1 cellular context compared by ENCODE assay signal in the genomic region with DNA sequence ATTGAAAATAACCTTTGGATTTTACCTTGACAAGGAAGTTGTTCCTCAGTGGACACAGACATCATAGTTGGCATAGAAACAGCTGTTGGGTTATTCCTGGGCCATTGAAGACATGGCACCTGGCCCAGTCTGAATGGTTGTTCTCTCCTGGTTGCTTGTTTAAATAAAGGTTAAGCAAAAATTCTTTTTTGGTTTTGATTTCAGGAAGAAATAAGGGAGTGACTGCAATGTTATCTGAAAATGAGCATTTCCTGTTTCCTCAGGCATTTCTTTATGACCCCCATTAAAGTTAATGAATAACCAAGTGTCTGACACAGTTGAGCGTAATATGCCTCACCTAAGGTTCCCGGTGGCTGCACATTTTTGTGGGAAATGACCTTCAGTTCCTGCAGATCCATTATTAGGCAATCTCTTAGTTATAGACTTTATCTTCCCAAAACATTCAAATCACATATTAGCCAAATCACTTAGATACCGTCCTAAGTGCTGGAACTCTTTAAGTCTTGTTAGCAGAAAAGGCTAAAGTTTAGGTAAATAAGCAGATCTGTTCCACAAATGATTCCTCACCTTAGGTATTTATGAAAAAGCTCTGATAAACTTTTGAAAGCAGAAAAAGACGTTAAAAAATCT.
TF ChIP-seq lines count a peak whose summit lies in the region.

No MANE protein-coding gene starts in this region.

TF ChIP-seq in HepG2, 621 proteins besides CTCF, POLR2A, EP300 and RAD21 (continued from another document and continues in another):
- TF ChIP-seq, protein P1, sequence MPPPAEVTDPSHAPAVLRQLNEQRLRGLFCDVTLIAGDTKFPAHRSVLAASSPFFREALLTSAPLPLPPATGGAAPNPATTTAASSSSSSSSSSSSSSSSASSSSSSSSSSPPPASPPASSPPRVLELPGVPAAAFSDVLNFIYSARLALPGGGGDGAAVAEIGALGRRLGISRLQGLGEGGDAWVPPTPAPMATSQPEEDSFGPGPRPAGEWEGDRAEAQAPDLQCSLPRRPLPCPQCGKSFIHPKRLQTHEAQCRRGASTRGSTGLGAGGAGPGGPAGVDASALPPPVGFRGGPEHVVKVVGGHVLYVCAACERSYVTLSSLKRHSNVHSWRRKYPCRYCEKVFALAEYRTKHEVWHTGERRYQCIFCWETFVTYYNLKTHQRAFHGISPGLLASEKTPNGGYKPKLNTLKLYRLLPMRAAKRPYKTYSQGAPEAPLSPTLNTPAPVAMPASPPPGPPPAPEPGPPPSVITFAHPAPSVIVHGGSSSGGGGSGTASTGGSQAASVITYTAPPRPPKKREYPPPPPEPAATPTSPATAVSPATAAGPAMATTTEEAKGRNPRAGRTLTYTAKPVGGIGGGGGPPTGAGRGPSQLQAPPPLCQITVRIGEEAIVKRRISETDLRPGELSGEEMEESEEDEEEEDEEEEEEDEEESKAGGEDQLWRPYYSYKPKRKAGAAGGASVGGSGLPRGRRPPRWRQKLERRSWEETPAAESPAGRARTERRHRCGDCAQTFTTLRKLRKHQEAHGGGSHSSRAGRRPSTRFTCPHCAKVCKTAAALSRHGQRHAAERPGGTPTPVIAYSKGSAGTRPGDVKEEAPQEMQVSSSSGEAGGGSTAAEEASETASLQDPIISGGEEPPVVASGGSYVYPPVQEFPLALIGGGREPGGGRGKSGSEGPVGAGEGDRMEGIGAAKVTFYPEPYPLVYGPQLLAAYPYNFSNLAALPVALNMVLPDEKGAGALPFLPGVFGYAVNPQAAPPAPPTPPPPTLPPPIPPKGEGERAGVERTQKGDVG (CRISPR knock-in tag; IDR thresholded peaks at IDR 0.05; ENCODE audit: borderline replicate concordance) = no peak
- TF ChIP-seq PAXIP1 (CRISPR knock-in tag; conservative IDR thresholded peaks at IDR 0.05) = peak; percentile 95
- TF ChIP-seq ERF (CRISPR knock-in tag; IDR thresholded peaks at IDR 0.05) = no peak
- no peak; the same call in 1 of the 2 replicates for TF ChIP-seq PBX2 (CRISPR knock-in tag; IDR thresholded peaks at IDR 0.05)
- no peak for TF ChIP-seq ZNF274 (CRISPR knock-in tag; IDR thresholded peaks at IDR 0.05)
- no peak for TF ChIP-seq ZNF296 (CRISPR knock-in tag; conservative IDR thresholded peaks at IDR 0.05)
- TF ChIP-seq, protein P2, sequence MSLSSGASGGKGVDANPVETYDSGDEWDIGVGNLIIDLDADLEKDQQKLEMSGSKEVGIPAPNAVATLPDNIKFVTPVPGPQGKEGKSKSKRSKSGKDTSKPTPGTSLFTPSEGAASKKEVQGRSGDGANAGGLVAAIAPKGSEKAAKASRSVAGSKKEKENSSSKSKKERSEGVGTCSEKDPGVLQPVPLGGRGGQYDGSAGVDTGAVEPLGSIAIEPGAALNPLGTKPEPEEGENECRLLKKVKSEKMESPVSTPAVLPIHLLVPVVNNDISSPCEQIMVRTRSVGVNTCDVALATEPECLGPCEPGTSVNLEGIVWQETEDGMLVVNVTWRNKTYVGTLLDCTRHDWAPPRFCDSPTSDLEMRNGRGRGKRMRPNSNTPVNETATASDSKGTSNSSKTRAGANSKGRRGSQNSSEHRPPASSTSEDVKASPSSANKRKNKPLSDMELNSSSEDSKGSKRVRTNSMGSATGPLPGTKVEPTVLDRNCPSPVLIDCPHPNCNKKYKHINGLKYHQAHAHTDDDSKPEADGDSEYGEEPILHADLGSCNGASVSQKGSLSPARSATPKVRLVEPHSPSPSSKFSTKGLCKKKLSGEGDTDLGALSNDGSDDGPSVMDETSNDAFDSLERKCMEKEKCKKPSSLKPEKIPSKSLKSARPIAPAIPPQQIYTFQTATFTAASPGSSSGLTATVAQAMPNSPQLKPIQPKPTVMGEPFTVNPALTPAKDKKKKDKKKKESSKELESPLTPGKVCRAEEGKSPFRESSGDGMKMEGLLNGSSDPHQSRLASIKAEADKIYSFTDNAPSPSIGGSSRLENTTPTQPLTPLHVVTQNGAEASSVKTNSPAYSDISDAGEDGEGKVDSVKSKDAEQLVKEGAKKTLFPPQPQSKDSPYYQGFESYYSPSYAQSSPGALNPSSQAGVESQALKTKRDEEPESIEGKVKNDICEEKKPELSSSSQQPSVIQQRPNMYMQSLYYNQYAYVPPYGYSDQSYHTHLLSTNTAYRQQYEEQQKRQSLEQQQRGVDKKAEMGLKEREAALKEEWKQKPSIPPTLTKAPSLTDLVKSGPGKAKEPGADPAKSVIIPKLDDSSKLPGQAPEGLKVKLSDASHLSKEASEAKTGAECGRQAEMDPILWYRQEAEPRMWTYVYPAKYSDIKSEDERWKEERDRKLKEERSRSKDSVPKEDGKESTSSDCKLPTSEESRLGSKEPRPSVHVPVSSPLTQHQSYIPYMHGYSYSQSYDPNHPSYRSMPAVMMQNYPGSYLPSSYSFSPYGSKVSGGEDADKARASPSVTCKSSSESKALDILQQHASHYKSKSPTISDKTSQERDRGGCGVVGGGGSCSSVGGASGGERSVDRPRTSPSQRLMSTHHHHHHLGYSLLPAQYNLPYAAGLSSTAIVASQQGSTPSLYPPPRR (CRISPR knock-in tag; IDR thresholded peaks at IDR 0.05; ENCODE audit: borderline replicate concordance) = peak; percentile 81; the same call in 1 of the 2 replicates
- no peak for TF ChIP-seq ZNF775 (CRISPR knock-in tag; IDR thresholded peaks at IDR 0.05; ENCODE audit: borderline replicate concordance)
- TF ChIP-seq ISX (CRISPR knock-in tag; conservative IDR thresholded peaks at IDR 0.05) = no peak; the same call in 1 of the 2 replicates
- TF ChIP-seq ZNF331 (CRISPR knock-in tag; IDR thresholded peaks at IDR 0.05) = peak; percentile 91; the same call in 1 of the 2 replicates
- no peak for TF ChIP-seq MYNN (CRISPR knock-in tag; IDR thresholded peaks at IDR 0.05; ENCODE audit: low read depth)
- TF ChIP-seq GPN1 (CRISPR knock-in tag; IDR thresholded peaks at IDR 0.05; ENCODE audit: borderline replicate concordance) = no peak
- no peak for TF ChIP-seq THYN1 (CRISPR knock-in tag; IDR thresholded peaks at IDR 0.05; ENCODE audit: borderline replicate concordance, low read depth)
- no peak for TF ChIP-seq MZF1 (CRISPR knock-in tag; IDR thresholded peaks at IDR 0.05; ENCODE audit: borderline replicate concordance)
- TF ChIP-seq ZBED4 (CRISPR knock-in tag; IDR thresholded peaks at IDR 0.05; ENCODE audit: borderline replicate concordance) = peak; percentile 89
- TF ChIP-seq, protein P3, sequence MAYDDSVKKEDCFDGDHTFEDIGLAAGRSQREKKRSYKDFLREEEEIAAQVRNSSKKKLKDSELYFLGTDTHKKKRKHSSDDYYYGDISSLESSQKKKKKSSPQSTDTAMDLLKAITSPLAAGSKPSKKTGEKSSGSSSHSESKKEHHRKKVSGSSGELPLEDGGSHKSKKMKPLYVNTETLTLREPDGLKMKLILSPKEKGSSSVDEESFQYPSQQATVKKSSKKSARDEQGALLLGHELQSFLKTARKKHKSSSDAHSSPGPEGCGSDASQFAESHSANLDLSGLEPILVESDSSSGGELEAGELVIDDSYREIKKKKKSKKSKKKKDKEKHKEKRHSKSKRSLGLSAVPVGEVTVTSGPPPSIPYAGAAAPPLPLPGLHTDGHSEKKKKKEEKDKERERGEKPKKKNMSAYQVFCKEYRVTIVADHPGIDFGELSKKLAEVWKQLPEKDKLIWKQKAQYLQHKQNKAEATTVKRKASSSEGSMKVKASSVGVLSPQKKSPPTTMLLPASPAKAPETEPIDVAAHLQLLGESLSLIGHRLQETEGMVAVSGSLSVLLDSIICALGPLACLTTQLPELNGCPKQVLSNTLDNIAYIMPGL (CRISPR knock-in tag; IDR thresholded peaks at IDR 0.05; ENCODE audit: borderline replicate concordance in 1 of 2, low read depth in 1 of 2) = peak in 1 of 2 experiments; percentile 57; a peak in 1 of 4 replicates
- 0 out of 2 replicates have a peak, but pooled peaks have one; percentile 32 for TF ChIP-seq ZFP36L2 (CRISPR knock-in tag; IDR thresholded peaks at IDR 0.05)
- TF ChIP-seq KAT2B (IDR thresholded peaks at IDR 0.05; ENCODE audit: borderline replicate concordance, low read depth, low read length) = no peak
- no peak for TF ChIP-seq ZNF468 (CRISPR knock-in tag; IDR thresholded peaks at IDR 0.05)
- TF ChIP-seq ZKSCAN5 (CRISPR knock-in tag; IDR thresholded peaks at IDR 0.05) = no peak
- TF ChIP-seq, protein P4, sequence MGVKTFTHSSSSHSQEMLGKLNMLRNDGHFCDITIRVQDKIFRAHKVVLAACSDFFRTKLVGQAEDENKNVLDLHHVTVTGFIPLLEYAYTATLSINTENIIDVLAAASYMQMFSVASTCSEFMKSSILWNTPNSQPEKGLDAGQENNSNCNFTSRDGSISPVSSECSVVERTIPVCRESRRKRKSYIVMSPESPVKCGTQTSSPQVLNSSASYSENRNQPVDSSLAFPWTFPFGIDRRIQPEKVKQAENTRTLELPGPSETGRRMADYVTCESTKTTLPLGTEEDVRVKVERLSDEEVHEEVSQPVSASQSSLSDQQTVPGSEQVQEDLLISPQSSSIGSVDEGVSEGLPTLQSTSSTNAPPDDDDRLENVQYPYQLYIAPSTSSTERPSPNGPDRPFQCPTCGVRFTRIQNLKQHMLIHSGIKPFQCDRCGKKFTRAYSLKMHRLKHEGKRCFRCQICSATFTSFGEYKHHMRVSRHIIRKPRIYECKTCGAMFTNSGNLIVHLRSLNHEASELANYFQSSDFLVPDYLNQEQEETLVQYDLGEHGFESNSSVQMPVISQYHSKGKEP (CRISPR knock-in tag; IDR thresholded peaks at IDR 0.05) = no peak
- no peak for TF ChIP-seq ZNF136 (CRISPR knock-in tag; IDR thresholded peaks at IDR 0.05; ENCODE audit: low read depth)
- peak; percentile 76; the same call in 1 of the 2 replicates for TF ChIP-seq MIER2 (CRISPR knock-in tag; IDR thresholded peaks at IDR 0.05)
